Comparison of ENCODE assay signal across 17 cellular contexts in genomic region chr11:20669833-20670684, GRCh38. TPM values are rescaled to one million over a fixed set of nuclear protein-coding genes. Genes with fewer than 3 reads are reported as not detected.
DNase-seq lines count a peak whose midpoint lies in the region; ATAC-seq and TF ChIP-seq lines count a peak whose summit lies in the region.
"Had no signal": no experiment of that assay in that cellular context is flagged by ENCODE, and none has a peak within 500 bp of the region (broad histone marks: within the 10 kb centered on the region; RNA-seq: fewer than 3 reads in every experiment).

No MANE protein-coding gene starts in this region.

- DNase-seq in heart right ventricle (no peak), Right ventricle myocardium superior (no peak), mesenchymal stem cell (no peak), islet precursor cell (no peak), NCI-H1092 (lab: John Stamatoyannopoulos, UW) (no peak), HuH-7.5 (ENCODE audit: low spot score) (no peak), caudate nucleus (lab: John Stamatoyannopoulos, UW) (no peak)
- DNase-seq: activated CD4-positive, CD25-positive, alpha-beta regulatory T cell treated with anti-CD3 and anti-CD28 coated beads, Interleukin-2, amount 50 U/mL, for 72 hours; activated naive CD4-positive, alpha-beta T cell treated with Interleukin-2 at 50 U/mL for 16 hours; CD4-positive, alpha-beta memory T cell; hippocampal formation; IMR-90; SHP77 had no signal

- no peaks in the 10 kb centered on the region for H3K79me1 ChIP-seq in mesenchymal stem cell (replicated peaks; ENCODE audit: low read length, poor library complexity, severe bottlenecking)

- H2BK120ac ChIP-seq in mesenchymal stem cell (ENCODE audit: low read depth, low read length) = no peak overlapping the region

- no peak overlapping the region for H3K4ac ChIP-seq in mesenchymal stem cell (ENCODE audit: low read depth in 1 of 2, low read length in 2 of 2)

- ATAC-seq in heart right ventricle (no peak), Right ventricle myocardium superior (ENCODE audit: poor library complexity) (no peak)

- H3K27ac ChIP-seq in heart right ventricle = no peak overlapping the region
- H3K27ac ChIP-seq in mesenchymal stem cell (ENCODE audit: low read length, poor library complexity, severe bottlenecking) = no peak overlapping the region
- no peak overlapping the region for H3K27ac ChIP-seq in caudate nucleus (ENCODE audit: low read depth, low read length)
- H3K27ac ChIP-seq: pancreas had no signal

- no peak overlapping the region for H4K91ac ChIP-seq in mesenchymal stem cell (ENCODE audit: low read length)

- H3K9me3 ChIP-seq in heart right ventricle (no peaks in the 10 kb centered on the region), mesenchymal stem cell (ENCODE audit: control insufficient read depth, low read length) (no peaks in the 10 kb centered on the region)
- H3K9me3 ChIP-seq: pancreas had no signal

- intact Hi-C loops in heart right ventricle (cut with DNase I) (no loop called here), Right ventricle myocardium superior (cut with DNase I) (no loop called here)

- H3K9ac ChIP-seq in mesenchymal stem cell (ENCODE audit: low read length) = no peak overlapping the region

- no peak overlapping the region for H3K23ac ChIP-seq in mesenchymal stem cell (ENCODE audit: low read length in 2 of 2)

- H3K9me3 Mint-ChIP-seq in brain = peaks cover 0 to 20% (median 9%) of the 10 kb centered on the region in 5 experiments

- TF ChIP-seq CTCF in heart right ventricle (IDR thresholded peaks at IDR 0.05) (no peak), brain (conservative IDR thresholded peaks at IDR 0.05) (peak in 1 of 2 experiments; percentile 8)

- H2BK15ac ChIP-seq in mesenchymal stem cell (ENCODE audit: low read depth, poor library complexity, severe bottlenecking) = no peak overlapping the region

- H3K27ac Mint-ChIP-seq in brain = peak overlapping the region in 3 of 5 experiments; percentile 49 to 81 (median 70)
- H3K27ac Mint-ChIP-seq: CD4-positive, alpha-beta memory T cell had no signal

- H3K4me3 Mint-ChIP-seq in brain = peak overlapping the region; percentile 88 to 97 (median 91)

- peaks cover 0 to 14% (median 5%) of the 10 kb centered on the region in 9 donors for H3K4me1 ChIP-seq in heart right ventricle
- peaks cover 13% of the 10 kb centered on the region for H3K4me1 ChIP-seq in mesenchymal stem cell (ENCODE audit: control insufficient read depth, insufficient read depth, low read depth, low read length)
- H3K4me1 ChIP-seq: pancreas had no signal

- no peaks in the 10 kb centered on the region for H3K36me3 Mint-ChIP-seq in brain
- H3K36me3 Mint-ChIP-seq: CD4-positive, alpha-beta memory T cell had no signal

- H3K4me2 ChIP-seq in mesenchymal stem cell (ENCODE audit: low read length, poor library complexity, severe bottlenecking) = peak overlapping the region; percentile 46

- WGBS in heart right ventricle, 2 donors = 0 to 1% methylated on average over 60 of the region's 60 CpGs
- 3% methylated on average over 49 of the region's 60 CpGs for WGBS in mesenchymal stem cell

- H2AK5ac ChIP-seq in mesenchymal stem cell (ENCODE audit: low read length, severe bottlenecking) = no peak overlapping the region

- no peak overlapping the region for H3K18ac ChIP-seq in mesenchymal stem cell (ENCODE audit: low read depth in 1 of 2, low read length in 2 of 2)

- no peak overlapping the region for H2AFZ ChIP-seq in mesenchymal stem cell (ENCODE audit: low read depth, low read length)

- no peak overlapping the region for H2BK5ac ChIP-seq in mesenchymal stem cell (ENCODE audit: low read depth, low read length, poor library complexity, severe bottlenecking)

- peaks cover 72% of the 10 kb centered on the region for H3K27me3 Mint-ChIP-seq in brain

- H3K4me1 Mint-ChIP-seq in brain = peaks cover 34% of the 10 kb centered on the region

- H4K8ac ChIP-seq in mesenchymal stem cell (ENCODE audit: low read length) = no peak overlapping the region

- H3K14ac ChIP-seq in mesenchymal stem cell (ENCODE audit: low read length in 2 of 2) = no peak overlapping the region

- peak overlapping the region in 7 of 10 donors; percentile 10 to 42 (median 24) for H3K4me3 ChIP-seq in heart right ventricle
- H3K4me3 ChIP-seq in mesenchymal stem cell (ENCODE audit: insufficient read depth in 1 of 2, low read depth in 1 of 2, low read length in 2 of 2) = no peak overlapping the region

- H2BK12ac ChIP-seq in mesenchymal stem cell (ENCODE audit: low read length in 2 of 2) = no peak overlapping the region

- H3K36me3 ChIP-seq in heart right ventricle (no peaks in the 10 kb centered on the region), mesenchymal stem cell (ENCODE audit: control insufficient read depth in 1 of 2, insufficient read depth in 2 of 2, low read depth in 1 of 2, low read length in 2 of 2) (no peaks in the 10 kb centered on the region)
- H3K36me3 ChIP-seq: pancreas had no signal

- peaks cover 10 to 97% (median 81%) of the 10 kb centered on the region in 7 donors for H3K27me3 ChIP-seq in heart right ventricle
- peaks cover 60 to 66% of the 10 kb centered on the region in 2 experiments for H3K27me3 ChIP-seq in mesenchymal stem cell (ENCODE audit: control insufficient read depth in 1 of 2, insufficient read depth in 1 of 2, low read length in 2 of 2)

RNA-seq across cellular contexts. Expression of gene NELL1, which starts 0.7 kb away (rescaled TPM):
- total RNA-seq in heart right ventricle = not detected
- polyA plus RNA-seq in heart right ventricle = not detected
- not detected for total RNA-seq in Right ventricle myocardium superior
- polyA plus RNA-seq in brain (ENCODE audit: insufficient read depth, low read depth, low replicate concordance) = 53.7 TPM
- not detected for polyA plus RNA-seq in mesenchymal stem cell (2013, experiment 1 of 2)
- polyA plus RNA-seq in mesenchymal stem cell (2013, experiment 2 of 2) = not detected
- total RNA-seq: CD4-positive, alpha-beta memory T cell; dermis microvascular lymphatic vessel endothelial cell; IMR-90; pancreas; ureter had no signal
- polyA plus RNA-seq: CD4-positive, alpha-beta memory T cell; IMR-90; pancreas had no signal

Comparison
In these comparisons a context has a peak if more than half of its experiments do, and no peak if none do; other contexts are left out.
1. H3K4me3 ChIP-seq: peak in heart right ventricle (7 of 10); none in mesenchymal stem cell (0 of 2).